ENCODE assay signal across 8 cellular contexts in the genomic region with DNA sequence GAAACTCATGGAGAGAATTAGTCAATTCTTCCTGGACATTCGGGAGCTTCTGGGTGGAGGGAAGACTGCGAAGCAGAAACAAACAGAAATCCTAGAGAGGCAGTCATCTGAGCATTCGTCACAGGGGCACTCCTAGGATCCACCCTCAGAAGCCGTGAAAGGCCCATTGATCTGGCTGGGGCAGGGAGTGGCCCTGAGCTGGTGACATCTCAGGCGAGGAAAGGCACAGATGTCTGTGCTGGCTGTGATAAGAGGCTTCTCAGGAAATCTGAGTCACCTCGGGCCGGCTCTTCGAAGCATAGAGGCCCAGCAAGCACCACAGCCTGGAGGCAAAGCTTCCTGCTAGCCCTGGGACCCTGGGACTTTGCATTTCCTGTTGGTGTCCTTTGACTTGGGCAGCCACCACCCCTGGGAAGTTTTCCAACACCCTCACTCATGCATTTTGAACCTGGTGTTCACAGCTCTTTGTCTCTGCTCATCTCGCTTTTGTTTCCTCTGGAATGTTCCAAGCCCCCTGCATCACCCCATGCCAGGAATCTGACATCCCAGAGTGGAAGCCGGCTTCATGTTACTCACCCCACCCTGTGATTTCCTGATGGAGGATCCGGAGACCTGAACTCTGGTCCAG. TPM values are rescaled to one million over a fixed set of nuclear protein-coding genes. Genes with fewer than 3 reads are reported as not detected.
DNase-seq lines count a peak whose midpoint lies in the region; ATAC-seq and TF ChIP-seq lines count a peak whose summit lies in the region.

No MANE protein-coding gene starts in this region.

- H3K23ac ChIP-seq in mesendoderm (ENCODE audit: low read length), result no peak overlapping the region

- no peaks in the 10 kb centered on the region for H4K20me1 ChIP-seq in BLaER1 treated with 17β-estradiol and CSF1 and Interleukin-3, amounts not matched to agents 10 nM and 100 nM

- H3K4me3 ChIP-seq in BLaER1 treated with 17β-estradiol and CSF1 and Interleukin-3, amounts not matched to agents 10 nM and 100 nM, result no peak overlapping the region
- H3K4me3 ChIP-seq in mesendoderm (ENCODE audit: low read length) (no peak overlapping the region), vagina (no peak overlapping the region)

- H3K4me3 Mint-ChIP-seq in endothelial cell (ENCODE audit: unreplicated experiment), result peak overlapping the region; percentile 45

- peak overlapping the region; percentile 46 for H2BK120ac ChIP-seq in mesendoderm (ENCODE audit: low read depth, low read length)

- H3K27me3 Mint-ChIP-seq in endothelial cell (ENCODE audit: unreplicated experiment), result peaks cover 10% of the 10 kb centered on the region

- H3K9ac ChIP-seq in BLaER1 treated with 17β-estradiol and CSF1 and Interleukin-3, amounts not matched to agents 10 nM and 100 nM, result peak overlapping the region in 6 of 11 experiments; percentile 5 to 43 (median 36); a peak in 8 of 22 replicates
- peak overlapping the region; percentile 53 for H3K9ac ChIP-seq in mesendoderm (ENCODE audit: low read length)

- peaks cover 50% of the 10 kb centered on the region for H3K4me1 Mint-ChIP-seq in endothelial cell (ENCODE audit: unreplicated experiment)

- H3K4me2 ChIP-seq in BLaER1 treated with 17β-estradiol and CSF1 and Interleukin-3, amounts not matched to agents 10 nM and 100 nM, result peak overlapping the region; percentile 32 to 86 (median 69)
- H3K4me2 ChIP-seq in mesendoderm (ENCODE audit: low read length), result no peak overlapping the region

- no peaks in the 10 kb centered on the region for H3K9me3 Mint-ChIP-seq in endothelial cell (ENCODE audit: unreplicated experiment)

- H3K18ac ChIP-seq in mesendoderm (ENCODE audit: low read length), result peak overlapping the region; percentile 91

- H4K8ac ChIP-seq in mesendoderm (ENCODE audit: low read depth, low read length), result no peak overlapping the region

- peak overlapping the region; percentile 88 for H2AK5ac ChIP-seq in mesendoderm (ENCODE audit: low read length)

- peaks cover 22% of the 10 kb centered on the region for H3K36me3 Mint-ChIP-seq in endothelial cell (ENCODE audit: low read depth, unreplicated experiment)

- peaks cover 13 to 37% (median 26%) of the 10 kb centered on the region in 10 experiments for H3K4me1 ChIP-seq in BLaER1 treated with 17β-estradiol and CSF1 and Interleukin-3, amounts not matched to agents 10 nM and 100 nM
- H3K4me1 ChIP-seq in mesendoderm (ENCODE audit: control insufficient read depth, low read depth, low read length) (peaks cover 18% of the 10 kb centered on the region), vagina (peaks cover 15% of the 10 kb centered on the region)

- peak overlapping the region; percentile 92 for H3K4ac ChIP-seq in mesendoderm (ENCODE audit: low read depth, low read length)

- H2BK15ac ChIP-seq in mesendoderm (replicated peaks; ENCODE audit: low read depth), result peak overlapping the region; percentile 86

- H3K27me3 ChIP-seq in BLaER1 treated with 17β-estradiol and CSF1 and Interleukin-3, amounts not matched to agents 10 nM and 100 nM, result no peaks in the 10 kb centered on the region
- no peaks in the 10 kb centered on the region for H3K27me3 ChIP-seq in mesendoderm (ENCODE audit: insufficient read depth, low read length, poor library complexity)
- H3K27me3 ChIP-seq in vagina, result no peaks in the 10 kb centered on the region

- no CpG with 5 or more reads among the region's 11 CpGs for WGBS in mesendoderm (ENCODE audit: extremely low coverage, insufficient coverage, low lambda C conversion rate)

- peak overlapping the region; percentile 98 for H3K27ac Mint-ChIP-seq in endothelial cell (ENCODE audit: unreplicated experiment)

- H2BK5ac ChIP-seq in mesendoderm (ENCODE audit: low read length), result peak overlapping the region; percentile 98

- no peaks in the 10 kb centered on the region for H3K79me1 ChIP-seq in mesendoderm (ENCODE audit: low read length)

- H3K79me2 ChIP-seq in mesendoderm (ENCODE audit: control insufficient read depth, insufficient read depth, low read length), result no peaks in the 10 kb centered on the region

- peak; percentile 40 for DNase-seq in NCI-H226
- DNase-seq in endothelial cell (ENCODE audit: low spot score), result peak; percentile 70
- DNase-seq in mesendoderm, result peak; percentile 99
- DNase-seq in vagina (ENCODE audit: extremely low spot score in 2 of 2), result no peak
- DNase-seq in NCI-H2196 (lab: John Stamatoyannopoulos, UW; ENCODE audit: unreplicated experiment), result no peak

- ATAC-seq in GM21367 (IDR thresholded peaks at IDR 0.05; ENCODE audit: unreplicated experiment) (no peak), GM19463 (IDR thresholded peaks at IDR 0.05; ENCODE audit: unreplicated experiment) (no peak)

- H3K56ac ChIP-seq in mesendoderm (ENCODE audit: low read length), result peak overlapping the region; percentile 83

- no peaks in the 10 kb centered on the region for H3K36me3 ChIP-seq in BLaER1 treated with 17β-estradiol and CSF1 and Interleukin-3, amounts not matched to agents 10 nM and 100 nM
- H3K36me3 ChIP-seq in mesendoderm (ENCODE audit: control insufficient read depth, insufficient read depth, low read length) (no peaks in the 10 kb centered on the region), vagina (no peaks in the 10 kb centered on the region)

- intact Hi-C loops in vagina (cut with DNase I), result no loop called here

- 0 out of 22 replicates have a peak, but pooled peaks cover 0 to 7% (median 0%) of the 10 kb centered on the region in 11 experiments for H3K9me3 ChIP-seq in BLaER1 treated with 17β-estradiol and CSF1 and Interleukin-3, amounts not matched to agents 10 nM and 100 nM (replicated peaks in 1 of 11)
- no peaks in the 10 kb centered on the region for H3K9me3 ChIP-seq in vagina

- TF ChIP-seq CTCF in endothelial cell (IDR thresholded peaks at IDR 0.05; ENCODE audit: unreplicated experiment) (no peak), vagina (IDR thresholded peaks at IDR 0.05) (no peak)

- TF ChIP-seq POLR2A in vagina (IDR thresholded peaks at IDR 0.05), result no peak

- H3K27ac ChIP-seq in BLaER1 treated with 17β-estradiol and CSF1 and Interleukin-3, amounts not matched to agents 10 nM and 100 nM, result peak overlapping the region in 10 of 11 experiments; percentile 12 to 74 (median 52); a peak in 18 of 22 replicates
- H3K27ac ChIP-seq in mesendoderm (ENCODE audit: low read depth, low read length) (peak overlapping the region; percentile 95), vagina (peak overlapping the region; percentile 51)

- peak overlapping the region; percentile 81 for H4K5ac ChIP-seq in mesendoderm (ENCODE audit: low read length)

RNA-seq across cellular contexts. Expression of gene CDRT4, which starts 23.3 kb away (rescaled TPM):
- total RNA-seq in endothelial cell (ENCODE audit: unreplicated experiment) (11.7 TPM), vagina (4.2 TPM)
- 6.1 TPM for polyA plus RNA-seq in mesendoderm (2013, experiment 1 of 2)
- 5.9 TPM for polyA plus RNA-seq in mesendoderm (2013, experiment 2 of 2)

Comparison
In these comparisons a context has a peak if more than half of its experiments do, and no peak if none do; other contexts are left out.
1. DNase-seq: peak in NCI-H226 (single experiment), endothelial cell (single experiment) and mesendoderm (single experiment); none in vagina (0 of 2) and NCI-H2196 (single experiment).
2. Peak in every context shown above with its lines, with median percentiles within 50 percentile points of each other: H3K27ac ChIP-seq.